Comparison of ENCODE assay signal across 8 cellular contexts in the genomic region with DNA sequence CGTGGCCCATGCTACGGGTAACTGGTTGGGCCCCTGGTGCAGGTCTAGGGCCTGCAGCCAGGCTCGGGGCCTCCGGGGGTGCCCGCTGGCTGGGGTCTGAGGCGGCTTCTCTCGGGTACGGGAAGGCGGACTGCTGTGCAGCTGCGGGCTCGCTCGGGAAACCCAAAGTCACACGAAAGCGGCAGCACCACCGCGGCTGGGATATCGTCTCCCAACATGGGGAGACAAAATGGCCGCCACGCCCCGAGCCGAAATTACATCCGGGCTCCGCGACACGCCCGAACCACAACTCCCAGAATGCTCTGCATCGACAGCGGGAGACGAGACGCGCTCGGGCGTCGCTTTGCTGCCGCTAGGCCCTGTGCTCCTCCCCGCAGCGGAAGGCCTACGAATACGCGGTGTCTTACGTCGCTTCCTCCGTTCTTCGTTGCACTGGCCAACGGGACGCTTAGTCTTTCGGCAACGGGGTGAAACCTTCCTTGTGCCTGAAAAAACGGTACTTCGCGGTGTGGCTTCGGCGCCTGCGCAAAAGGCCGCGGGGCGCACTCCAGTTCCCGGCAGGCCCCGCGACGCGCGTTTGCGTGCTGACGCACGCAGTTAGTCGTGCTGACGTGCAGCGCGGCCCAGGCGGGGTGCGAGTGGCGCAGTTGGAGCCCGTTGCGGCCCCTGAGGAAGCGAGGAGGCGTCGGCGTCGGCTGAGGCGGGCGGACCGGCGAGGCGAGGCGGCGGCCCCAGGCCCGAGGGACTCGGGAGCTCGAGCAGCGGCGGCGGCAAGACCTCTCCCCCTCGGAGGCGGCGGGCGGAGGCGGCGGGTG. TPM values are rescaled to one million over a fixed set of nuclear protein-coding genes. Genes with fewer than 3 reads are reported as not detected.
DNase-seq lines count a peak whose midpoint lies in the region; ATAC-seq and TF ChIP-seq lines count a peak whose summit lies in the region.

TSS of gene SRRM2 (plus strand) at position 604 of the 815 bp plus-strand sequence. CDS start 3,727 bp downstream, outside the sequence.

- peaks cover 42% of the 10 kb centered on the region for H4K20me1 ChIP-seq in PC-9 (ENCODE audit: insufficient read depth)

- intact Hi-C loops in PC-9 (cut with micrococcal nuclease; ENCODE audit: unreplicated experiment), result loop anchor here (1.0 to 5.0 kb wide), 2 partner anchors 31 to 70 kb away; partner anchors contain the start of gene KCTD5

- peak within 1 kb of the TSS; percentile 81 for H2AFZ ChIP-seq in PC-9

- peak within 1 kb of the TSS; percentile 96 for H3K27ac ChIP-seq in PC-9

- H3K27me3 ChIP-seq in PC-9 (ENCODE audit: insufficient read depth, low read depth), result no peaks in the 10 kb centered on the region

- no peaks in the 10 kb centered on the region for H3K9me3 ChIP-seq in PC-9 (ENCODE audit: insufficient read depth, low read depth)

- peak within 1 kb of the TSS; percentile 90 for H3K4me3 ChIP-seq in PC-9
- H3K4me3 ChIP-seq in epithelial cell of proximal tubule (ENCODE audit: low read depth, low read length), result peak within 1 kb of the TSS; percentile 90

- TF ChIP-seq CTCF in PC-9 (conservative IDR thresholded peaks at IDR 0.05), result no peak
- peak; percentile 3 for TF ChIP-seq CTCF in epithelial cell of proximal tubule (conservative IDR thresholded peaks at IDR 0.05; ENCODE audit: low read depth, low read length)

- H3K36me3 ChIP-seq in PC-9 (ENCODE audit: low read depth), result peaks cover 12% of the 10 kb centered on the region; the same call in 1 of the 2 replicates

- no TSS peak for BruUV-seq in PC-9 (replicated peaks; lab: Mats Ljungman, UMichigan)

- peak within 1 kb of the TSS; percentile 100 for H3K4me2 ChIP-seq in PC-9

- CTCF ChIA-PET in PC-9 (lab: Charles Lee), result interaction anchor here (0.7 to 0.8 kb wide), 2 partner anchors 116 to 886 kb away, joined by 7 to 8 read pairs; no protein-coding TSS in a partner anchor

- DNase-seq in DMS53 treated with DMSO at 0.1 percent for 48 hours (lab: John Stamatoyannopoulos, UW; ENCODE audit: unreplicated experiment) (peak; percentile 88), KBM-7 (peak; percentile 97), PC-9 (peak; percentile 86 to 95), epithelial cell of proximal tubule (ENCODE audit: low read depth) (peak; percentile 64), mucosa of gallbladder (ENCODE audit: low spot score) (peak; percentile 95)
- DNase-seq in activated T-cell treated with anti-CD3 and anti-CD28 coated beads, Interleukin-2, amount 50 U/mL, for 1 hour, result peak; percentile 96
- DNase-seq in stimulated activated CD8-positive, alpha-beta memory T cell treated with anti-CD3 and anti-CD28 coated beads, Interleukin-4, amount 100 ng/mL, for 24 hours (ENCODE audit: low read depth), result peak; percentile 88

- peaks cover 67% of the 10 kb centered on the region for H3K79me2 ChIP-seq in PC-9 (ENCODE audit: low read depth)

- POLR2A ChIA-PET in PC-9 (lab: Charles Lee; ENCODE audit: unreplicated experiment), result interaction anchor here (0.6 to 0.7 kb wide), 2 partner anchors 109 to 131 kb away, joined by 3 read pairs; partner anchors contain the start of gene FLYWCH2

- no peaks in the 10 kb centered on the region for H3K9me2 ChIP-seq in PC-9 (ENCODE audit: insufficient read depth)

- H3F3A ChIP-seq in PC-9 (ENCODE audit: insufficient read depth, low read depth), result peaks cover 37% of the 10 kb centered on the region

- ATAC-seq in GM21723 (IDR thresholded peaks at IDR 0.05; ENCODE audit: unreplicated experiment), result peak; percentile 82

- in situ Hi-C loops in KBM-7 (cut with MboI; ENCODE audit: low pct_unique_long_range_greater_than_20kb, low sequenced_read_pairs), result no loop called here

- H3K4me1 ChIP-seq in PC-9 (replicated peaks; ENCODE audit: insufficient read depth), result peaks cover 26% of the 10 kb centered on the region

RNA-seq across cellular contexts. Expression of gene SRRM2, which starts in this region (rescaled TPM):
- total RNA-seq in PC-9 (2021), result 679 and 746 TPM in 2 replicates
- total RNA-seq in epithelial cell of proximal tubule, result 82.6 and 91.6 TPM in 2 replicates
- total RNA-seq in mucosa of gallbladder, result 677 TPM

Comparison
In these comparisons a context has a peak if more than half of its experiments do, and no peak if none do; other contexts are left out.
1. Peak in every context shown above with its lines: DNase-seq, ATAC-seq, H3K4me3 ChIP-seq and H3K27ac ChIP-seq.